Comparison of ENCODE assay signal across 12 cellular contexts in genomic region chr11:128473631-128474030, GRCh38.
A peak's percentile ranks its signal among the peaks of the same experiment; 100 is the strongest.
DNase-seq lines count a peak whose midpoint lies in the region; ATAC-seq lines count a peak whose summit lies in the region.
"Had no signal": no experiment of that assay in that cellular context is flagged by ENCODE, and none has a peak within 500 bp of the region (broad histone marks: within the 10 kb centered on the region; RNA-seq: fewer than 3 reads in every experiment).

No MANE protein-coding gene starts in this region.

- H3K4me3 Mint-ChIP-seq in activated naive CD8-positive, alpha-beta T cell treated with anti-CD3 and anti-CD28 coated beads, Interleukin-2, amount 50 U/mL, for 24 hours, result peak overlapping the region; percentile 73

- H3K4me1 Mint-ChIP-seq in activated naive CD8-positive, alpha-beta T cell treated with anti-CD3 and anti-CD28 coated beads, Interleukin-2, amount 50 U/mL, for 24 hours, result peaks cover 98% of the 10 kb centered on the region

- H3K27me3 Mint-ChIP-seq in activated naive CD8-positive, alpha-beta T cell treated with anti-CD3 and anti-CD28 coated beads, Interleukin-2, amount 50 U/mL, for 24 hours, result no peaks in the 10 kb centered on the region

- H3K27ac Mint-ChIP-seq in activated naive CD8-positive, alpha-beta T cell treated with anti-CD3 and anti-CD28 coated beads, Interleukin-2, amount 50 U/mL, for 24 hours, result peak overlapping the region; percentile 93

- peak; percentile 1 for ATAC-seq in activated naive CD8-positive, alpha-beta T cell treated with anti-CD3 and anti-CD28 coated beads, Interleukin-2, amount 50 U/mL, for 24 hours
- no peak for ATAC-seq in HG02885 (IDR thresholded peaks at IDR 0.05; ENCODE audit: poor library complexity, unreplicated experiment)
- ATAC-seq: Panc1 had no signal

- H3K4me3 ChIP-seq in skin epidermis, result no peak overlapping the region

- H3K36me3 Mint-ChIP-seq in activated naive CD8-positive, alpha-beta T cell treated with anti-CD3 and anti-CD28 coated beads, Interleukin-2, amount 50 U/mL, for 24 hours (ENCODE audit: low read depth), result peaks cover 83% of the 10 kb centered on the region

- H3K9me3 Mint-ChIP-seq in activated naive CD8-positive, alpha-beta T cell treated with anti-CD3 and anti-CD28 coated beads, Interleukin-2, amount 50 U/mL, for 24 hours, result no peaks in the 10 kb centered on the region

- DNase-seq in NCI-H1092 treated with DMSO at 0.1 percent for 48 hours (lab: John Stamatoyannopoulos, UW) (peak; percentile 23), NCI-H1092 (lab: John Stamatoyannopoulos, UW) (no peak), NCI-H2196 (lab: John Stamatoyannopoulos, UW; ENCODE audit: unreplicated experiment) (peak; percentile 50), DMS153 treated with DMSO at 0.1 percent for 48 hours (lab: John Stamatoyannopoulos, UW; ENCODE audit: unreplicated experiment) (no peak), SKM-1 treated with dmso at 0.1 percent for 144 hours (lab: John Stamatoyannopoulos, UW; ENCODE audit: unreplicated experiment) (no peak)
- DNase-seq in activated naive CD8-positive, alpha-beta T cell treated with anti-CD3 and anti-CD28 coated beads, Interleukin-2, amount 50 U/mL, for 24 hours, result no peak
- DNase-seq: 8988T, Kasumi-1, kidney glomerular epithelial cell had no signal

- H3K27ac ChIP-seq in skin epidermis, result peak overlapping the region in 15 of 21 experiments; percentile 2 to 89 (median 64)

Comparison
In these comparisons a context has a peak if more than half of its experiments do, and no peak if none do; other contexts are left out.
1. DNase-seq: peak in NCI-H1092 treated with DMSO at 0.1 percent for 48 hours (single experiment) and NCI-H2196 (single experiment); none in NCI-H1092 (single experiment), activated naive CD8-positive, alpha-beta T cell treated with anti-CD3 and anti-CD28 coated beads, Interleukin-2, amount 50 U/mL, for 24 hours (single experiment), DMS153 treated with DMSO at 0.1 percent for 48 hours (single experiment) and SKM-1 treated with dmso at 0.1 percent for 144 hours (single experiment).